In genomic region chr13:99984463-99985242, GRCh38 we compare ENCODE assay signal across 1 cellular context.
TF ChIP-seq lines count a peak whose summit lies in the region.

No MANE protein-coding gene starts in this region.

TF ChIP-seq in HepG2, 621 proteins besides CTCF, POLR2A, EP300 and RAD21:
- TF ChIP-seq HDAC1 (CRISPR knock-in tag; IDR thresholded peaks at IDR 0.05) (no peak), ZNF124 (CRISPR knock-in tag; IDR thresholded peaks at IDR 0.05) (no peak), ZNF343 (CRISPR knock-in tag; IDR thresholded peaks at IDR 0.05) (no peak), ARNTL (CRISPR knock-in tag; IDR thresholded peaks at IDR 0.05) (no peak)
